In genomic region chr1:26833432-26834405, GRCh38 we compare ENCODE assay signal across 8 cellular contexts.
DNase-seq lines count a peak whose midpoint lies in the region; ATAC-seq lines count a peak whose summit lies in the region.

No MANE protein-coding gene starts in this region.

- DNase-seq in activated CD4-positive, CD25-positive, alpha-beta regulatory T cell treated with anti-CD3 and anti-CD28 coated beads, Interleukin-2, amount 50 U/mL, for 72 hours: peak; percentile 77
- DNase-seq in effector memory CD8-positive, alpha-beta T cell: peak; percentile 83 to 91 (median 87)
- peak; percentile 47 to 76 (median 71) for DNase-seq in stimulated activated CD4-positive, alpha-beta T cell treated with anti-CD3 and anti-CD28 coated beads, TNF-alpha, amount 100 ng/mL, for 48 hours (ENCODE audit: low read depth in 3 of 3)
- no peak for DNase-seq in SHP77 (lab: John Stamatoyannopoulos, UW)
- DNase-seq in COLO829 (ENCODE audit: low spot score): no peak
- DNase-seq in NCI-H748 (lab: John Stamatoyannopoulos, UW; ENCODE audit: unreplicated experiment): no peak

- H3K4me1 Mint-ChIP-seq in effector memory CD8-positive, alpha-beta T cell (ENCODE audit: low read depth in 2 of 2): peaks cover 64 to 69% of the 10 kb centered on the region in 2 donors

- no peaks in the 10 kb centered on the region for H3K27me3 Mint-ChIP-seq in effector memory CD8-positive, alpha-beta T cell

- peak overlapping the region; percentile 72 to 84 for H3K4me3 Mint-ChIP-seq in effector memory CD8-positive, alpha-beta T cell

- peak; percentile 85 for ATAC-seq in GM19025 (IDR thresholded peaks at IDR 0.05; ENCODE audit: low read depth, unreplicated experiment)
- ATAC-seq in HG03097 (IDR thresholded peaks at IDR 0.05; ENCODE audit: low FRiP score, unreplicated experiment): peak; percentile 63
- ATAC-seq in effector memory CD8-positive, alpha-beta T cell (replicated peaks): peak; percentile 95

- H3K27ac Mint-ChIP-seq in effector memory CD8-positive, alpha-beta T cell: peak overlapping the region; percentile 99

- H3K36me3 Mint-ChIP-seq in effector memory CD8-positive, alpha-beta T cell (ENCODE audit: insufficient read depth): peaks cover 57% of the 10 kb centered on the region

- H3K9me3 Mint-ChIP-seq in effector memory CD8-positive, alpha-beta T cell: no peaks in the 10 kb centered on the region

Comparison
In these comparisons a context has a peak if more than half of its experiments do, and no peak if none do; other contexts are left out.
1. DNase-seq: peak in activated CD4-positive, CD25-positive, alpha-beta regulatory T cell treated with anti-CD3 and anti-CD28 coated beads, Interleukin-2, amount 50 U/mL, for 72 hours (single experiment), effector memory CD8-positive, alpha-beta T cell (3 of 3) and stimulated activated CD4-positive, alpha-beta T cell treated with anti-CD3 and anti-CD28 coated beads, TNF-alpha, amount 100 ng/mL, for 48 hours (3 of 3); none in SHP77 (0 of 2), COLO829 (single experiment) and NCI-H748 (single experiment).
2. Peak in every context shown above with its lines, with median percentiles within 50 percentile points of each other: ATAC-seq.